8 cellular contexts compared by ENCODE assay signal in genomic region chr3:69385723-69386483, GRCh38. TPM values are rescaled to one million over a fixed set of nuclear protein-coding genes. Genes with fewer than 3 reads are reported as not detected.
A peak's percentile ranks its signal among the peaks of the same experiment; 100 is the strongest.
DNase-seq lines count a peak whose midpoint lies in the region; ATAC-seq and TF ChIP-seq lines count a peak whose summit lies in the region.

Gene FRMD4B, minus strand, starts transcription at chr3:69386088. Its CDS starts 99 bp downstream, at chr3:69385989.

- H3K9me3 Mint-ChIP-seq in activated naive CD4-positive, alpha-beta T cell treated with anti-CD3 and anti-CD28 coated beads, Interleukin-2, amount 50 U/mL, for 24 hours, result no peaks in the 10 kb centered on the region
- H3K9me3 Mint-ChIP-seq in natural killer cell treated with Interleukin-12 subunit alpha and Interleukin-12 subunit beta and Interleukin-15 and Interleukin-18, amount 100 ng/mL, for 72 hours, result no peaks in the 10 kb centered on the region
- H3K9me3 Mint-ChIP-seq in type B pancreatic cell, result no peaks in the 10 kb centered on the region

- peak within 1 kb of the TSS; percentile 45 for H3K4me3 ChIP-seq in LNCaP clone FGC (ENCODE audit: low read depth, low read length)

- peak within 1 kb of the TSS; percentile 79 for H3K4me3 Mint-ChIP-seq in activated naive CD4-positive, alpha-beta T cell treated with anti-CD3 and anti-CD28 coated beads, Interleukin-2, amount 50 U/mL, for 24 hours
- H3K4me3 Mint-ChIP-seq in natural killer cell treated with Interleukin-12 subunit alpha and Interleukin-12 subunit beta and Interleukin-15 and Interleukin-18, amount 100 ng/mL, for 72 hours, result peak within 1 kb of the TSS; percentile 85
- peak within 1 kb of the TSS; percentile 83 for H3K4me3 Mint-ChIP-seq in type B pancreatic cell

- no peaks in the 10 kb centered on the region for H3K36me3 Mint-ChIP-seq in activated naive CD4-positive, alpha-beta T cell treated with anti-CD3 and anti-CD28 coated beads, Interleukin-2, amount 50 U/mL, for 24 hours
- no peaks in the 10 kb centered on the region for H3K36me3 Mint-ChIP-seq in natural killer cell treated with Interleukin-12 subunit alpha and Interleukin-12 subunit beta and Interleukin-15 and Interleukin-18, amount 100 ng/mL, for 72 hours
- no peaks in the 10 kb centered on the region for H3K36me3 Mint-ChIP-seq in type B pancreatic cell

- peak; percentile 41 for DNase-seq in GDM1 (lab: John Stamatoyannopoulos, UW)
- peak; percentile 27 for DNase-seq in LNCaP clone FGC (ENCODE audit: low read depth)
- peak; percentile 95 for DNase-seq in globus pallidus (ENCODE audit: low spot score)
- DNase-seq in natural killer cell treated with Interleukin-12 subunit alpha and Interleukin-12 subunit beta and Interleukin-15 and Interleukin-18, amount 100 ng/mL, for 72 hours (ENCODE audit: low spot score), result peak; percentile 57
- peak; percentile 73 for DNase-seq in type B pancreatic cell (ENCODE audit: extremely low spot score, unreplicated experiment)
- no peak for DNase-seq in NCI-H446 treated with DMSO at 0.1 percent for 48 hours (lab: John Stamatoyannopoulos, UW)

- TF ChIP-seq CTCF in LNCaP clone FGC (IDR thresholded peaks at IDR 0.05; ENCODE audit: control insufficient read depth, extremely low read depth, insufficient read depth), result peak; percentile 9; the same call in 1 of the 2 replicates
- peak; percentile 40 for TF ChIP-seq CTCF in type B pancreatic cell (conservative IDR thresholded peaks at IDR 0.05)

- H3K4me1 Mint-ChIP-seq in activated naive CD4-positive, alpha-beta T cell treated with anti-CD3 and anti-CD28 coated beads, Interleukin-2, amount 50 U/mL, for 24 hours, result peaks cover 10% of the 10 kb centered on the region
- H3K4me1 Mint-ChIP-seq in natural killer cell treated with Interleukin-12 subunit alpha and Interleukin-12 subunit beta and Interleukin-15 and Interleukin-18, amount 100 ng/mL, for 72 hours (ENCODE audit: low read depth in 2 of 2), result peaks cover 7 to 16% of the 10 kb centered on the region in 2 donors
- H3K4me1 Mint-ChIP-seq in type B pancreatic cell (ENCODE audit: unreplicated experiment), result peaks cover 26% of the 10 kb centered on the region

- ATAC-seq in natural killer cell treated with Interleukin-12 subunit alpha and Interleukin-12 subunit beta and Interleukin-15 and Interleukin-18, amount 100 ng/mL, for 72 hours, result peak; percentile 88
- no peak for ATAC-seq in GM21381 (IDR thresholded peaks at IDR 0.05; ENCODE audit: unreplicated experiment)

- no peak within 1 kb of the TSS for H3K27ac Mint-ChIP-seq in activated naive CD4-positive, alpha-beta T cell treated with anti-CD3 and anti-CD28 coated beads, Interleukin-2, amount 50 U/mL, for 24 hours
- H3K27ac Mint-ChIP-seq in natural killer cell treated with Interleukin-12 subunit alpha and Interleukin-12 subunit beta and Interleukin-15 and Interleukin-18, amount 100 ng/mL, for 72 hours, result no peak within 1 kb of the TSS
- H3K27ac Mint-ChIP-seq in type B pancreatic cell, result no peak within 1 kb of the TSS

- H3K27me3 Mint-ChIP-seq in activated naive CD4-positive, alpha-beta T cell treated with anti-CD3 and anti-CD28 coated beads, Interleukin-2, amount 50 U/mL, for 24 hours, result peaks cover 29% of the 10 kb centered on the region
- peaks cover 0 to 3% of the 10 kb centered on the region in 2 donors for H3K27me3 Mint-ChIP-seq in natural killer cell treated with Interleukin-12 subunit alpha and Interleukin-12 subunit beta and Interleukin-15 and Interleukin-18, amount 100 ng/mL, for 72 hours
- H3K27me3 Mint-ChIP-seq in type B pancreatic cell, result peaks cover 48% of the 10 kb centered on the region

RNA-seq across cellular contexts. Expression of gene FRMD4B, which starts in this region (rescaled TPM):
- total RNA-seq in natural killer cell treated with Interleukin-12 subunit alpha and Interleukin-12 subunit beta and Interleukin-15 and Interleukin-18, amount 100 ng/mL, for 72 hours, result 10 to 100 TPM; 27.1 to 38.3 TPM
- 37.4 and 38.7 TPM in 2 replicates for total RNA-seq in type B pancreatic cell (ENCODE audit: low replicate concordance)
